Comparison of ENCODE assay signal across 10 cellular contexts in the genomic region with DNA sequence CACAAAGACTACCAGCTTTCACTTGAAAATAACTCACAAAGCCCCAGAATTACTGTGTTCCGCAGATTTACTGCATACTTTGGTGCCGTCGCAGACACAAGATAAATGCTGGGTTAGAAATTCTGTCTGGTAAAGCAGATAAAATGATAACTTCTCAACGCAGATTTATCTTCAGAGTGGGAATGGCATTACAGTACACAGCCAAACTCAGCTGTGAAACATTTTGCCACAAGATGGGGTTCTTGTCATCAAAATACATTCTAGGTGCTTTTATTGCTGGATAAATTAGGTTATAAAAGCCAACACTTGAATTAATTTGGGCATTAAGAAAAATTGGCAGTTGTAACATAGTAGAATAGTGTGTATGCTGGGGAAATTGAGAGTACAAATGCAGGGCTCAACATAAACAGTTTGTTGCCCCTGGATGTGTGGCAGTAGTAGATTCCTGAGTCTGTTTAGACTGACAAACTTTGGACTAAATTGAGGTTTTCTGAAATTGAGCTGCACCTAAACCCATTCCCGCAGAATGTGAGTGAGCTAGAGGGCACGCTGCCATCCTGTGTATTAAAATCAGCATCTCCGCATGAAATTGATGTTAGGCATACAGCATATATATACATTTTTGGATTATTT.
A peak's percentile ranks its signal among the peaks of the same experiment; 100 is the strongest.
DNase-seq lines count a peak whose midpoint lies in the region; ATAC-seq, FAIRE-seq and TF ChIP-seq lines count a peak whose summit lies in the region.
"Had no signal": no experiment of that assay in that cellular context is flagged by ENCODE, and none has a peak within 500 bp of the region (broad histone marks: within the 10 kb centered on the region; RNA-seq: fewer than 3 reads in every experiment).

No MANE protein-coding gene starts in this region.

- H3K9me3 ChIP-seq in RWPE2 (ENCODE audit: severe bottlenecking) = no peaks in the 10 kb centered on the region
- no peaks in the 10 kb centered on the region for H3K9me3 ChIP-seq in fibroblast of lung (ENCODE audit: control insufficient read depth, insufficient read depth, low read depth, low read length)
- no peaks in the 10 kb centered on the region for H3K9me3 ChIP-seq in neural progenitor cell (ENCODE audit: low read depth)

- H3K27ac ChIP-seq in RWPE2 (ENCODE audit: poor library complexity, severe bottlenecking) (no peak overlapping the region), fibroblast of lung (ENCODE audit: insufficient read depth, low read length) (no peak overlapping the region), neural progenitor cell (no peak overlapping the region)
- H3K27ac ChIP-seq: HL-60 had no signal

- H2AFZ ChIP-seq in fibroblast of lung (ENCODE audit: low read length) = no peak overlapping the region
- H2AFZ ChIP-seq in neural progenitor cell (replicated peaks) = no peak overlapping the region

- TF ChIP-seq CTCF in D721Med (IDR thresholded peaks at IDR 0.05; ENCODE audit: insufficient read depth, missing control alignments) = peak; percentile 34
- TF ChIP-seq CTCF in RWPE2 (IDR thresholded peaks at IDR 0.05; ENCODE audit: poor library complexity, severe bottlenecking) = peak; percentile 13
- peak; percentile 47 to 51 for TF ChIP-seq CTCF in fibroblast of lung (conservative IDR thresholded peaks at IDR 0.05 in 1 of 2, IDR thresholded peaks at IDR 0.05 in 1 of 2; ENCODE audit: low read depth in 1 of 2, low read length in 2 of 2)
- TF ChIP-seq CTCF in neural progenitor cell (IDR thresholded peaks at IDR 0.05) = peak; percentile 27

- H3K9me3 Mint-ChIP-seq in neural progenitor cell = no peaks in the 10 kb centered on the region

- H3K27ac Mint-ChIP-seq in neural progenitor cell = no peak overlapping the region

- DNase-seq in D721Med (ENCODE audit: insufficient read length, low spot score) = no peak
- no peak for DNase-seq in RWPE2 (ENCODE audit: low spot score)
- DNase-seq in fibroblast of lung (ENCODE audit: low read depth in 2 of 2) = peak in 1 of 2 donors; percentile 62
- DNase-seq in neural progenitor cell (ENCODE audit: low spot score) = no peak
- no peak for DNase-seq in HK-2 (ENCODE audit: unreplicated experiment)
- no peak for DNase-seq in T-helper 1 cell
- DNase-seq: T1000 had no signal

- H3K4me1 ChIP-seq in RWPE2 (ENCODE audit: insufficient read depth, poor library complexity, severe bottlenecking) = no peaks in the 10 kb centered on the region
- H3K4me1 ChIP-seq in fibroblast of lung (ENCODE audit: control insufficient read depth, extremely low read depth, insufficient read depth, low read length) = no peaks in the 10 kb centered on the region
- peaks cover 14% of the 10 kb centered on the region for H3K4me1 ChIP-seq in neural progenitor cell

- no peak overlapping the region for H3K4me3 Mint-ChIP-seq in neural progenitor cell

- no peaks in the 10 kb centered on the region for H3K27me3 ChIP-seq in RWPE2 (ENCODE audit: insufficient read depth, poor library complexity, severe bottlenecking)
- no peaks in the 10 kb centered on the region for H3K27me3 ChIP-seq in fibroblast of lung (ENCODE audit: control insufficient read depth, insufficient read depth, low read length)
- peaks cover 9% of the 10 kb centered on the region for H3K27me3 ChIP-seq in neural progenitor cell

- H3K36me3 ChIP-seq in RWPE2 (ENCODE audit: low read depth) (peaks cover 58% of the 10 kb centered on the region), fibroblast of lung (ENCODE audit: control insufficient read depth, insufficient read depth, low read length) (peaks cover 2% of the 10 kb centered on the region), neural progenitor cell (peaks cover 25% of the 10 kb centered on the region)

- peaks cover 44% of the 10 kb centered on the region for H3K36me3 Mint-ChIP-seq in neural progenitor cell

- H3K4me1 Mint-ChIP-seq in neural progenitor cell = no peaks in the 10 kb centered on the region

- H3K9ac ChIP-seq in fibroblast of lung (ENCODE audit: insufficient read depth, low read length) (no peak overlapping the region), neural progenitor cell (no peak overlapping the region)

- H3K4me2 ChIP-seq in fibroblast of lung (ENCODE audit: extremely low read depth, insufficient read depth, low read length) (no peak overlapping the region), neural progenitor cell (no peak overlapping the region)

- peaks cover 16% of the 10 kb centered on the region for H3F3A ChIP-seq in neural progenitor cell (ENCODE audit: low read depth)

- peaks cover 5% of the 10 kb centered on the region for H3K27me3 Mint-ChIP-seq in neural progenitor cell (ENCODE audit: insufficient read depth, low read depth)

- H3K79me2 ChIP-seq in fibroblast of lung (ENCODE audit: control insufficient read depth, insufficient read depth, low read length) = no peaks in the 10 kb centered on the region
- peaks cover 9% of the 10 kb centered on the region for H3K79me2 ChIP-seq in neural progenitor cell (ENCODE audit: low read depth)

- no peak for FAIRE-seq in D721Med (lab: Jason Lieb, UNC)

- ATAC-seq in RWPE2 (ENCODE audit: low read depth) = no peak
- no peak for ATAC-seq in esophagus mucosa
- no peak for ATAC-seq in GM18909 (IDR thresholded peaks at IDR 0.05; ENCODE audit: poor library complexity, unreplicated experiment)

- H4K20me1 ChIP-seq in fibroblast of lung (ENCODE audit: control insufficient read depth, extremely low read depth, insufficient read depth, low read length) (no peaks in the 10 kb centered on the region), neural progenitor cell (ENCODE audit: low read depth) (peaks cover 37% of the 10 kb centered on the region)

- H3K4me3 ChIP-seq in RWPE2 (ENCODE audit: severe bottlenecking) (no peak overlapping the region), fibroblast of lung (replicated peaks in 1 of 4; ENCODE audit: control extremely low read depth in 1 of 4, insufficient read depth in 1 of 4, low read depth in 3 of 4, low read length in 4 of 4) (no peak overlapping the region), neural progenitor cell (no peak overlapping the region)
